22 cellular contexts compared by ENCODE assay signal in genomic region chr3:113454057-113454456, GRCh38.
"Had no signal": no experiment of that assay in that cellular context is flagged by ENCODE, and none has a peak within 500 bp of the region (broad histone marks: within the 10 kb centered on the region; RNA-seq: fewer than 3 reads in every experiment).

No MANE protein-coding gene starts in this region.

- H3K4me1 Mint-ChIP-seq: activated B cell treated with CpG ODN at 0.5 μM for 24 hours; activated naive CD4-positive, alpha-beta T cell treated with anti-CD3 and anti-CD28 coated beads, Interleukin-2, amount 50 U/mL, for 24 hours; natural killer cell; neural progenitor cell had no signal

- H2AFZ ChIP-seq: neural progenitor cell had no signal

- H3K27me3 Mint-ChIP-seq: activated B cell treated with CpG ODN at 0.5 μM for 24 hours; activated CD8-positive, alpha-beta memory T cell treated with anti-CD3 and anti-CD28 coated beads, Interleukin-2, amount 10 ng/mL, durations not matched to agents 7 days and 5 days; activated CD8-positive, alpha-beta T cell treated with anti-CD3 and anti-CD28 coated beads for 36 hours; activated naive CD4-positive, alpha-beta T cell treated with anti-CD3 and anti-CD28 coated beads, Interleukin-2, amount 50 U/mL, for 24 hours had no signal

- H3K27ac Mint-ChIP-seq: activated B cell treated with CpG ODN at 0.5 μM for 24 hours; activated CD8-positive, alpha-beta memory T cell treated with anti-CD3 and anti-CD28 coated beads, Interleukin-2, amount 10 ng/mL, durations not matched to agents 7 days and 5 days; activated CD8-positive, alpha-beta T cell treated with anti-CD3 and anti-CD28 coated beads for 36 hours; activated naive CD4-positive, alpha-beta T cell treated with anti-CD3 and anti-CD28 coated beads, Interleukin-2, amount 50 U/mL, for 24 hours; activated T-helper 2 cell treated with anti-CD3 and anti-CD28 coated beads, Interferon-gamma antibody, Interleukin-2, Interleukin-4, amounts not matched to agents 10 μg/mL and 5 μg/mL and 100 μg/mL, durations not matched to agents 14 hours and 24 hours and 36 hours; natural killer cell; neural progenitor cell had no signal

- ATAC-seq: activated CD8-positive, alpha-beta memory T cell treated with anti-CD3 and anti-CD28 coated beads, Interleukin-2, amount 10 ng/mL, durations not matched to agents 7 days and 5 days; activated CD8-positive, alpha-beta T cell treated with anti-CD3 and anti-CD28 coated beads for 36 hours; left lobe of liver; lower lobe of right lung had no signal

- H3K4me3 ChIP-seq: lower lobe of right lung, neural progenitor cell, right atrium auricular region, testis, transverse colon had no signal

- H3K4me2 ChIP-seq: neural progenitor cell had no signal

- H3K4me3 Mint-ChIP-seq: activated B cell treated with CpG ODN at 0.5 μM for 24 hours; activated CD8-positive, alpha-beta memory T cell treated with anti-CD3 and anti-CD28 coated beads, Interleukin-2, amount 10 ng/mL, durations not matched to agents 7 days and 5 days; activated CD8-positive, alpha-beta T cell treated with anti-CD3 and anti-CD28 coated beads for 36 hours; activated naive CD4-positive, alpha-beta T cell treated with anti-CD3 and anti-CD28 coated beads, Interleukin-2, amount 50 U/mL, for 24 hours; natural killer cell; neural progenitor cell had no signal

- DNase-seq: activated B cell treated with CpG ODN at 0.5 μM for 24 hours; activated CD4-positive, alpha-beta T cell treated with anti-CD3 and anti-CD28 coated beads, Interleukin-2, amount 50 U/mL, for 1 hour; activated CD8-positive, alpha-beta memory T cell treated with anti-CD3 and anti-CD28 coated beads, Interleukin-2, amount 10 ng/mL, durations not matched to agents 7 days and 5 days; activated CD8-positive, alpha-beta T cell treated with anti-CD3 and anti-CD28 coated beads for 36 hours; activated T-cell treated with anti-CD3 and anti-CD28 coated beads, Interleukin-2, amount 50 U/mL, for 48 hours; effector CD8-positive, alpha-beta T cell; kidney glomerular epithelial cell; lower lobe of right lung; mesenchymal stem cell; natural killer cell; occipital lobe; stimulated activated CD4-positive, alpha-beta T cell treated with anti-CD3 and anti-CD28 coated beads, Interleukin-15, amount 100 ng/mL, for 24 hours; stimulated activated CD4-positive, alpha-beta T cell treated with anti-CD3 and anti-CD28 coated beads, Interleukin-2, amount 100 ng/mL, for 24 hours; stimulated activated naive CD4-positive, alpha-beta T cell treated with Interleukin-2 at 50 U/mL for 16 hours; testis; transverse colon had no signal

- H3K9me3 ChIP-seq: lower lobe of right lung, right atrium auricular region, testis, transverse colon had no signal

- H3K27me3 ChIP-seq: neural progenitor cell, right atrium auricular region, testis, transverse colon had no signal

- H3K27ac ChIP-seq: epithelial cell of prostate, lower lobe of right lung, neural progenitor cell, right atrium auricular region, testis, transverse colon had no signal

- H3K9me3 Mint-ChIP-seq: activated B cell treated with CpG ODN at 0.5 μM for 24 hours; activated CD8-positive, alpha-beta T cell treated with anti-CD3 and anti-CD28 coated beads for 36 hours; activated naive CD4-positive, alpha-beta T cell treated with anti-CD3 and anti-CD28 coated beads, Interleukin-2, amount 50 U/mL, for 24 hours; activated T-helper 2 cell treated with anti-CD3 and anti-CD28 coated beads, Interferon-gamma antibody, Interleukin-2, Interleukin-4, amounts not matched to agents 10 μg/mL and 5 μg/mL and 100 μg/mL, durations not matched to agents 14 hours and 24 hours and 36 hours; natural killer cell had no signal

- H3K4me1 ChIP-seq: lower lobe of right lung, neural progenitor cell, right atrium auricular region, testis, transverse colon had no signal

- H3K9ac ChIP-seq: neural progenitor cell had no signal
